Comparison of ENCODE assay signal across 12 cellular contexts in genomic region chr22:39530136-39530535, GRCh38. TPM values are rescaled to one million over a fixed set of nuclear protein-coding genes. Genes with fewer than 3 reads are reported as not detected.
DNase-seq lines count a peak whose midpoint lies in the region; ATAC-seq, FAIRE-seq and TF ChIP-seq lines count a peak whose summit lies in the region.
"Had no signal": no experiment of that assay in that cellular context is flagged by ENCODE, and none has a peak within 500 bp of the region (broad histone marks: within the 10 kb centered on the region; RNA-seq: fewer than 3 reads in every experiment).

No MANE protein-coding gene starts in this region.

- H2AFZ ChIP-seq in GM12878 (ENCODE audit: control insufficient read depth, low read depth, low read length): no peak overlapping the region

- H3K36me3 ChIP-seq in GM12878 (ENCODE audit: control insufficient read depth in 2 of 2, insufficient read depth in 2 of 2, low read length in 1 of 2): peaks cover 0 to 5% of the 10 kb centered on the region in 2 experiments; a peak in 2 of 4 replicates
- peaks cover 33% of the 10 kb centered on the region for H3K36me3 ChIP-seq in neutrophil
- no peaks in the 10 kb centered on the region for H3K36me3 ChIP-seq in uterus

- H3K4me2 ChIP-seq in GM12878 (ENCODE audit: control insufficient read depth, insufficient read depth): peak overlapping the region; percentile 100

- H3K27ac ChIP-seq in HL-60 (replicated peaks): peak overlapping the region; percentile 83
- peak overlapping the region; percentile 96 for H3K27ac ChIP-seq in GM12878 (ENCODE audit: control insufficient read depth, insufficient read depth)
- peak overlapping the region; percentile 94 for H3K27ac ChIP-seq in neutrophil
- H3K27ac ChIP-seq in uterus: peak overlapping the region in 1 of 2 donors; percentile 51

- FAIRE-seq in GM12878 (lab: Jason Lieb, UNC): no peak

- no TSS peak for BruUV-seq in GM12878 (replicated peaks; lab: Mats Ljungman, UMichigan)

- RAD21 ChIA-PET in GM12878 (lab: Charles Lee; ENCODE audit: unreplicated experiment): interaction anchor here (0.9 to 4.7 kb wide), 15 partner anchors 10 to 514 kb away, joined by 3 to 44 read pairs (median 10); partner anchors contain the start of genes ATF4, MIEF1, RPL3 and TAB1

- H4K20me1 ChIP-seq in GM12878 (ENCODE audit: control insufficient read depth, insufficient read depth): peaks cover 2% of the 10 kb centered on the region

- 54% methylated on average over 8 of the region's 8 CpGs for WGBS in GM12878 (ENCODE audit: insufficient coverage, insufficient replicate concordance, low lambda C conversion rate, missing lambda C conversion rate)

- no peak for TF ChIP-seq RAD21 in GM12878 (IDR thresholded peaks at IDR 0.05; ENCODE audit: insufficient read depth, low read depth, low read length)

- TF ChIP-seq CTCF in HL-60 (IDR thresholded peaks at IDR 0.05; ENCODE audit: insufficient read depth, low read length): no peak
- TF ChIP-seq CTCF in GM12878 (IDR thresholded peaks at IDR 0.05 in 2 of 3, conservative IDR thresholded peaks at IDR 0.05 in 1 of 3; ENCODE audit: control insufficient read depth in 2 of 3, extremely low read depth in 1 of 3, insufficient read depth in 1 of 3, low read depth in 3 of 3, low read length in 3 of 3): no peak
- no peak for TF ChIP-seq CTCF in neutrophil (IDR thresholded peaks at IDR 0.05)
- TF ChIP-seq CTCF in uterus (IDR thresholded peaks at IDR 0.05): no peak

- peaks cover 48% of the 10 kb centered on the region for H3K4me1 ChIP-seq in GM12878 (ENCODE audit: control insufficient read depth, insufficient read depth, low read length)
- H3K4me1 ChIP-seq in neutrophil (ENCODE audit: control insufficient read depth in 1 of 2, insufficient read depth in 1 of 2, low read depth in 1 of 2, low read length in 1 of 2): peaks cover 87 to 92% of the 10 kb centered on the region in 2 experiments
- peaks cover 8 to 35% of the 10 kb centered on the region in 2 donors for H3K4me1 ChIP-seq in uterus

- H3K4me3 ChIP-seq in HL-60 (replicated peaks; ENCODE audit: insufficient read depth, low read length) (no peak overlapping the region), GM12878 (peak overlapping the region; percentile 99; the same call in 1 of the 2 replicates), neutrophil (ENCODE audit: low read depth in 1 of 2, low read length in 1 of 2) (peak overlapping the region in 1 of 2 experiments; percentile 48), uterus (no peak overlapping the region)

- in situ Hi-C loops in GM12878 (cut with MboI): no loop called here

- intact Hi-C loops in GM12878 (cut with micrococcal nuclease; ENCODE audit: unreplicated experiment): loop anchor here (5.0 kb wide), 1 partner anchor 817 kb away; the partner anchor contains the start of gene ADSL
- intact Hi-C loops in uterus (cut with DNase I; ENCODE audit: low total_unique reads): no loop called here

- ATAC-seq in GM12878 (no peak), GM19452 (IDR thresholded peaks at IDR 0.05; ENCODE audit: unreplicated experiment) (no peak)
- ATAC-seq: left lung had no signal

- H3K9me3 ChIP-seq in GM12878 (replicated peaks; ENCODE audit: control insufficient read depth, insufficient read depth, low read length) (no peaks in the 10 kb centered on the region), neutrophil (no peaks in the 10 kb centered on the region), uterus (no peaks in the 10 kb centered on the region)
- H3K9me3 ChIP-seq: left lung, tibial nerve had no signal

- TF ChIP-seq POLR2A in GM12878 (IDR thresholded peaks at IDR 0.05; ENCODE audit: low read depth, low read length) (no peak), uterus (IDR thresholded peaks at IDR 0.05) (no peak)

- CTCF ChIA-PET in GM12878 (lab: Yijun Ruan, JAX): interaction anchor here (0.8 to 17.8 kb wide), 20 partner anchors 10 to 691 kb away, joined by 3 to 372 read pairs (median 7); partner anchors contain the start of genes ATF4, MIEF1, RPL3 and SYNGR1

- POLR2A ChIA-PET in GM12878 (lab: Charles Lee): interaction anchor here (0.7 to 2.6 kb wide), 10 partner anchors 7 to 514 kb away, joined by 3 to 10 read pairs (median 5); partner anchors contain the start of genes ATF4, MIEF1, RPL3 and TAB1

- H3K9ac ChIP-seq in GM12878 (ENCODE audit: control insufficient read depth, insufficient read depth, low read length): peak overlapping the region; percentile 67

- DNase-seq in CD1c-positive myeloid dendritic cell (ENCODE audit: extremely low spot score) (peak; percentile 56), HL-60 (ENCODE audit: low read depth in 1 of 2, low spot score in 1 of 2) (no peak), GM12878 (ENCODE audit: low read depth, low spot score) (no peak), NCI-H146 (lab: John Stamatoyannopoulos, UW) (no peak), uterus (no peak)
- DNase-seq in central memory CD4-positive, alpha-beta T cell: no peak
- DNase-seq: activated naive CD4-positive, alpha-beta T cell treated with anti-CD3 and anti-CD28 coated beads, Interleukin-2, amount 50 U/mL, for 16 hours; left lung; NCI-H345 had no signal

- H3K27me3 ChIP-seq in HL-60 (ENCODE audit: insufficient read depth, poor library complexity, severe bottlenecking): no peaks in the 10 kb centered on the region
- no peaks in the 10 kb centered on the region for H3K27me3 ChIP-seq in GM12878 (replicated peaks in 1 of 2; ENCODE audit: control insufficient read depth in 2 of 2, insufficient read depth in 2 of 2, low read length in 1 of 2)
- no peaks in the 10 kb centered on the region for H3K27me3 ChIP-seq in neutrophil
- H3K27me3 ChIP-seq in uterus: no peaks in the 10 kb centered on the region
- H3K27me3 ChIP-seq: left lung, tibial nerve had no signal

- peaks cover 49% of the 10 kb centered on the region for H3K79me2 ChIP-seq in GM12878 (ENCODE audit: control insufficient read depth, insufficient read depth, low read length)

- SMC1A ChIA-PET in GM12878 (lab: Charles Lee; ENCODE audit: uncharacterized antibody, unreplicated experiment): interaction anchor here (0.7 to 2.9 kb wide), 14 partner anchors 10 to 359 kb away, joined by 3 to 30 read pairs (median 9); partner anchors contain the start of genes ATF4, MIEF1 and TAB1

- TF ChIP-seq EP300 in GM12878 (IDR thresholded peaks at IDR 0.05; ENCODE audit: borderline replicate concordance in 1 of 2, control insufficient read depth in 1 of 2, low read depth in 2 of 2, low read length in 2 of 2): no peak

RNA-seq across cellular contexts. Expression of gene RPS19BP1, which starts 2.4 kb away (rescaled TPM):
- 43.6 and 46.7 TPM in 2 replicates for total RNA-seq in GM12878 (2013; cell fraction: nucleolus; rRNA removed)
- total RNA-seq in GM12878 (2014; rRNA removed) (106 and 132 TPM in 2 replicates), GM12878 (2014; rRNA removed; fragmentation: Illumina TruSeq; extraction: Trizol) (36.6 and 47.5 TPM in 2 replicates), GM12878 (2021) (83.6 and 85.7 TPM in 2 replicates), uterus (100 to 1,000 TPM in 1 of 4 donors, 10 to 100 TPM in 3; 24.5 to 125 (median 50.7) TPM)
- 23.5 TPM for polyA plus RNA-seq in GM12878 (2011; ENCODE audit: low read depth)
- polyA plus RNA-seq in GM12878 (2011; rRNA removed) (48.1 and 71.5 TPM in 2 replicates), GM12878 (2014; fragmentation: Illumina TruSeq; extraction: Trizol) (8.8 and 20.3 TPM in 2 replicates), GM12878 (2014; fragmentation: Nextera tagmentation; extraction: Ambion mirVana) (10 to 100 TPM in 1 of 2 experiments, 1 to 10 TPM in 1; 2.7 to 14.3 TPM), GM12878 (2014; rRNA removed) (146 and 170 TPM in 2 replicates), GM12878 (2016; fragmentation: Nextera tagmentation; extraction: Ambion mirVana) (100 to 1,000 TPM; 178 to 206 TPM)
- polyA plus RNA-seq in GM12878 (2011; cell fraction: cytosol; rRNA removed): 100 and 140 TPM in 2 replicates
- 73.0 and 84.9 TPM in 2 replicates for polyA plus RNA-seq in GM12878 (2011; cell fraction: nucleus; rRNA removed)
- 59.4 and 59.8 TPM in 2 replicates for polyA plus RNA-seq in GM12878 (2012)
- polyA minus RNA-seq in GM12878 (2011; rRNA and poly(A)+ RNA removed): 11.3 and 24.2 TPM in 2 replicates
- polyA minus RNA-seq in GM12878 (2011; cell fraction: cytosol; rRNA and poly(A)+ RNA removed): 8.0 and 9.8 TPM in 2 replicates
- 19.3 and 32.1 TPM in 2 replicates for polyA minus RNA-seq in GM12878 (2011; cell fraction: nucleus; rRNA and poly(A)+ RNA removed)

RNA-seq across cellular contexts. Expression of gene ATF4, which starts 9.8 kb away (rescaled TPM):
- 140 and 144 TPM in 2 replicates for total RNA-seq in GM12878 (2013; cell fraction: nucleolus; rRNA removed)
- 308 and 320 TPM in 2 replicates for total RNA-seq in GM12878 (2014; rRNA removed)
- 340 and 355 TPM in 2 replicates for total RNA-seq in GM12878 (2014; rRNA removed; fragmentation: Illumina TruSeq; extraction: Trizol)
- 326 and 331 TPM in 2 replicates for total RNA-seq in GM12878 (2021)
- polyA plus RNA-seq in GM12878 (2011; ENCODE audit: low read depth): 395 TPM
- 566 and 603 TPM in 2 replicates for polyA plus RNA-seq in GM12878 (2011; rRNA removed)
- polyA plus RNA-seq in GM12878 (2011; cell fraction: cytosol; rRNA removed): 689 and 827 TPM in 2 replicates
- polyA plus RNA-seq in GM12878 (2011; cell fraction: nucleus; rRNA removed): 737 and 862 TPM in 2 replicates
- 477 and 719 TPM in 2 replicates for polyA plus RNA-seq in GM12878 (2012)
- polyA plus RNA-seq in GM12878 (2014; fragmentation: Illumina TruSeq; extraction: Trizol): 520 and 576 TPM in 2 replicates
- 100 to 1,000 TPM in 1 of 2 experiments, 10 to 100 TPM in 1; 88.3 to 187 TPM for polyA plus RNA-seq in GM12878 (2014; fragmentation: Nextera tagmentation; extraction: Ambion mirVana)
- polyA plus RNA-seq in GM12878 (2014; rRNA removed): 508 and 605 TPM in 2 replicates
- 100 to 1,000 TPM; 165 to 178 TPM for polyA plus RNA-seq in GM12878 (2016; fragmentation: Nextera tagmentation; extraction: Ambion mirVana)
- polyA minus RNA-seq in GM12878 (2011; rRNA and poly(A)+ RNA removed): 145 and 253 TPM in 2 replicates
- polyA minus RNA-seq in GM12878 (2011; cell fraction: cytosol; rRNA and poly(A)+ RNA removed): 58.9 and 61.0 TPM in 2 replicates
- polyA minus RNA-seq in GM12878 (2011; cell fraction: nucleus; rRNA and poly(A)+ RNA removed): 146 and 184 TPM in 2 replicates
- 100 to 1,000 TPM; 105 to 351 (median 293) TPM for total RNA-seq in uterus

RNA-seq across cellular contexts. Expression of gene MIEF1, which starts 28.0 kb away (rescaled TPM):
- 32.3 and 33.3 TPM in 2 replicates for total RNA-seq in GM12878 (2013; cell fraction: nucleolus; rRNA removed)
- total RNA-seq in GM12878 (2014; rRNA removed) (27.9 and 28.3 TPM in 2 replicates), GM12878 (2014; rRNA removed; fragmentation: Illumina TruSeq; extraction: Trizol) (24.0 and 26.4 TPM in 2 replicates), GM12878 (2021) (50.9 and 52.3 TPM in 2 replicates), uterus (10 to 100 TPM in 3 of 4 donors, 1 to 10 TPM in 1; 6.9 to 23.3 (median 20.6) TPM)
- 17.7 TPM for polyA plus RNA-seq in GM12878 (2011; ENCODE audit: low read depth)
- polyA plus RNA-seq in GM12878 (2011; rRNA removed) (21.3 and 27.9 TPM in 2 replicates), GM12878 (2014; fragmentation: Illumina TruSeq; extraction: Trizol) (33.1 and 35.8 TPM in 2 replicates), GM12878 (2014; fragmentation: Nextera tagmentation; extraction: Ambion mirVana) (10 to 100 TPM; 12.4 to 13.8 TPM), GM12878 (2014; rRNA removed) (30.6 and 35.2 TPM in 2 replicates), GM12878 (2016; fragmentation: Nextera tagmentation; extraction: Ambion mirVana) (10 to 100 TPM; 43.2 to 46.3 TPM)
- 29.7 and 30.5 TPM in 2 replicates for polyA plus RNA-seq in GM12878 (2011; cell fraction: cytosol; rRNA removed)
- 19.1 and 27.5 TPM in 2 replicates for polyA plus RNA-seq in GM12878 (2011; cell fraction: nucleus; rRNA removed)
- 22.3 and 24.9 TPM in 2 replicates for polyA plus RNA-seq in GM12878 (2012)
- polyA minus RNA-seq in GM12878 (2011; rRNA and poly(A)+ RNA removed): 40.1 and 42.5 TPM in 2 replicates
- 15.5 and 17.6 TPM in 2 replicates for polyA minus RNA-seq in GM12878 (2011; cell fraction: cytosol; rRNA and poly(A)+ RNA removed)
- 11.0 and 23.4 TPM in 2 replicates for polyA minus RNA-seq in GM12878 (2011; cell fraction: nucleus; rRNA and poly(A)+ RNA removed)

RNA-seq across cellular contexts. Expression of gene CACNA1I, which starts 40.4 kb away (rescaled TPM):
- 0.07 and 0.10 TPM in 2 replicates for total RNA-seq in GM12878 (2013; cell fraction: nucleolus; rRNA removed)
- total RNA-seq in GM12878 (2014; rRNA removed): not detected in 2 replicates
- not detected in 2 replicates for total RNA-seq in GM12878 (2014; rRNA removed; fragmentation: Illumina TruSeq; extraction: Trizol)
- total RNA-seq in GM12878 (2021): 0.03 TPM in 2 replicates
- polyA plus RNA-seq in GM12878 (2011; ENCODE audit: low read depth): not detected
- polyA plus RNA-seq in GM12878 (2011; rRNA removed): 0.01 TPM in 1 of 2 replicates, not detected in the other
- polyA plus RNA-seq in GM12878 (2011; cell fraction: cytosol; rRNA removed): 0.01 TPM in 1 of 2 replicates, not detected in the other
- polyA plus RNA-seq in GM12878 (2011; cell fraction: nucleus; rRNA removed): 0.04 and 0.06 TPM in 2 replicates
- polyA plus RNA-seq in GM12878 (2012): not detected in 2 replicates
- polyA plus RNA-seq in GM12878 (2014; fragmentation: Illumina TruSeq; extraction: Trizol): not detected in 2 replicates
- polyA plus RNA-seq in GM12878 (2014; fragmentation: Nextera tagmentation; extraction: Ambion mirVana): not detected
- polyA plus RNA-seq in GM12878 (2014; rRNA removed): not detected in 2 replicates
- polyA plus RNA-seq in GM12878 (2016; fragmentation: Nextera tagmentation; extraction: Ambion mirVana): not detected
- under 0.01 TPM in 1 of 2 replicates, not detected in the other for polyA minus RNA-seq in GM12878 (2011; rRNA and poly(A)+ RNA removed)
- not detected in 2 replicates for polyA minus RNA-seq in GM12878 (2011; cell fraction: cytosol; rRNA and poly(A)+ RNA removed)
- polyA minus RNA-seq in GM12878 (2011; cell fraction: nucleus; rRNA and poly(A)+ RNA removed): not detected in 2 replicates
- total RNA-seq in uterus: under 1 TPM in 2 of 4 donors, not detected in 2; under 0.01 to 0.15 TPM
